27 cellular contexts compared by ENCODE assay signal in the genomic region with DNA sequence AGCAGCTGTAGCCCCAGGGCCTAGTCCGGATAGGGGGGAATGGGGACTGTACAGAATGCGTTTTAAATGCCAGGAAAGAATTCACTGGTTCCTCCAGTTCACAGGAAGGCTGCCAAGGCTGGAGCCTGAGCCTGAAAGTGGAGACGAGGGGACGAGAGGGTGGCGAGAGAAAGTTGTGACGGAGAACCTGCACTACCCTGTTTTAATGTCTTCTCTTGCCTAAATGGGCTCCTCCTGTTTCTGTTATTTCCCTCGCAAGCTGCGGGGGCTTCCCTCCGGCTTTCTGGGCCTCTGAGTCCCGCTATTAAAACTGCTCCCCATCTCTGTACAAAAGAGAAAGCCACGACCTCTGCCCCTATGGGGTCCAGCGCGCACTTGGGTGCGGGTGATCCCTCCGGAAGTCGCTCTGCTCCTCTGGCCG. TPM values are rescaled to one million over a fixed set of nuclear protein-coding genes. Genes with fewer than 3 reads are reported as not detected.
DNase-seq lines count a peak whose midpoint lies in the region; ATAC-seq, FAIRE-seq and TF ChIP-seq lines count a peak whose summit lies in the region.
"Had no signal": no experiment of that assay in that cellular context is flagged by ENCODE, and none has a peak within 500 bp of the region (broad histone marks: within the 10 kb centered on the region; RNA-seq: fewer than 3 reads in every experiment).

No MANE protein-coding gene starts in this region.

- POLR2A ChIA-PET in CD4-positive, alpha-beta T cell (lab: Charles Lee): interaction anchor here (1.0 kb wide), 1 partner anchor 9 kb away, joined by 7 read pairs; the partner anchor contains the start of gene TROAP

- peaks cover 7% of the 10 kb centered on the region for H3K4me1 ChIP-seq in HUES48 (ENCODE audit: control insufficient read depth, insufficient read depth, low read length)
- peaks cover 0 to 21% of the 10 kb centered on the region in 2 donors for H3K4me1 ChIP-seq in right atrium auricular region

- TF ChIP-seq POLR2A in H54 (IDR thresholded peaks at IDR 0.05; ENCODE audit: low read depth, low read length) (no peak), GM12891 (IDR thresholded peaks at IDR 0.05; ENCODE audit: low read depth, low read length) (no peak)

- peak overlapping the region; percentile 23 for H3K27ac Mint-ChIP-seq in type B pancreatic cell
- no peak overlapping the region for H3K27ac Mint-ChIP-seq in CD4-positive, alpha-beta T cell
- H3K27ac Mint-ChIP-seq: activated CD4-positive, alpha-beta memory T cell treated with anti-CD3 and anti-CD28 coated beads for 36 hours; activated T-helper 2 cell treated with anti-CD3 and anti-CD28 coated beads, Interferon-gamma antibody, Interleukin-2, Interleukin-4, amounts not matched to agents 10 μg/mL and 5 μg/mL and 100 μg/mL, durations not matched to agents 14 hours and 24 hours and 36 hours; CD4-positive, CD25-positive, alpha-beta regulatory T cell; H9; natural killer cell had no signal

- peak; percentile 49 for DNase-seq in astrocyte of the hippocampus (ENCODE audit: low read depth, low spot score)
- peak; percentile 76 for DNase-seq in mesenteric fat pad (ENCODE audit: low spot score)
- no peak for DNase-seq in type B pancreatic cell (ENCODE audit: extremely low spot score, unreplicated experiment)
- no peak for DNase-seq in H54 (ENCODE audit: insufficient read length, low spot score)
- no peak for DNase-seq in right atrium auricular region (ENCODE audit: low spot score)
- no peak for DNase-seq in GM12891 (ENCODE audit: insufficient read length, low spot score)
- no peak for DNase-seq in CD4-positive, alpha-beta T cell
- DNase-seq: activated CD4-positive, alpha-beta memory T cell treated with anti-CD3 and anti-CD28 coated beads for 36 hours; CD4-positive, CD25-positive, alpha-beta regulatory T cell; effector CD8-positive, alpha-beta T cell; GF-D8; H9; heart right ventricle; natural killer cell; NCI-H1105 treated with DMSO at 0.1 percent for 48 hours; NCI-H2081; ovary; PC-3; SHP77 treated with DMSO at 0.1 percent for 48 hours; transverse colon had no signal

- intact Hi-C loops in CD4-positive, alpha-beta T cell (cut with DNase I, micrococcal nuclease): no loop called here

- no peaks in the 10 kb centered on the region for H3K9me3 Mint-ChIP-seq in type B pancreatic cell
- no peaks in the 10 kb centered on the region for H3K9me3 Mint-ChIP-seq in CD4-positive, alpha-beta T cell
- H3K9me3 Mint-ChIP-seq: activated CD4-positive, alpha-beta memory T cell treated with anti-CD3 and anti-CD28 coated beads for 36 hours; activated T-helper 2 cell treated with anti-CD3 and anti-CD28 coated beads, Interferon-gamma antibody, Interleukin-2, Interleukin-4, amounts not matched to agents 10 μg/mL and 5 μg/mL and 100 μg/mL, durations not matched to agents 14 hours and 24 hours and 36 hours; IgD-negative memory B cell; natural killer cell had no signal

- FAIRE-seq in H54 (lab: Jason Lieb, UNC) (no peak), GM12891 (lab: Jason Lieb, UNC) (no peak)

- no peak overlapping the region for H3K9ac ChIP-seq in HUES48 (ENCODE audit: low read depth, low read length)

- CTCF ChIA-PET in CD4-positive, alpha-beta T cell (lab: Charles Lee): interaction anchor here (1.2 to 2.7 kb wide), 9 partner anchors 10 to 181 kb away, joined by 4 to 28 read pairs (median 7); partner anchors contain the start of genes DNAJC22, PRPH and TROAP

- H3K36me3 ChIP-seq in HUES48 (ENCODE audit: control insufficient read depth, insufficient read depth, low read length): peaks cover 33% of the 10 kb centered on the region
- no peaks in the 10 kb centered on the region for H3K36me3 ChIP-seq in right atrium auricular region
- H3K36me3 ChIP-seq: ovary, transverse colon had no signal

- H3K27me3 ChIP-seq in HUES48 (ENCODE audit: control insufficient read depth, insufficient read depth, low read length) (peaks cover 58% of the 10 kb centered on the region), right atrium auricular region (peaks cover 21 to 25% of the 10 kb centered on the region in 2 donors)
- peaks cover 44% of the 10 kb centered on the region for H3K27me3 ChIP-seq in CD4-positive, alpha-beta T cell (ENCODE audit: control insufficient read depth, insufficient read depth, low read length)
- H3K27me3 ChIP-seq: ovary had no signal

- ATAC-seq in CD4-positive, alpha-beta T cell (ENCODE audit: poor library complexity): no peak
- ATAC-seq: activated CD4-positive, CD25-positive, alpha-beta regulatory T cell treated with anti-CD3 and anti-CD28 coated beads, Interleukin-2, amount 50 U/mL, for 24 hours had no signal

- peaks cover 14% of the 10 kb centered on the region for H3K4me1 Mint-ChIP-seq in type B pancreatic cell (ENCODE audit: unreplicated experiment)
- H3K4me1 Mint-ChIP-seq in CD4-positive, alpha-beta T cell (ENCODE audit: low read depth): peaks cover 25% of the 10 kb centered on the region

- H3K4me3 ChIP-seq in HUES48 (ENCODE audit: low read depth, low read length): peak overlapping the region; percentile 57; the same call in 1 of the 2 replicates
- no peak overlapping the region for H3K4me3 ChIP-seq in right atrium auricular region
- H3K4me3 ChIP-seq: ovary, transverse colon had no signal

- H3K36me3 Mint-ChIP-seq in type B pancreatic cell: peaks cover 8% of the 10 kb centered on the region
- H3K36me3 Mint-ChIP-seq in CD4-positive, alpha-beta T cell (ENCODE audit: low read depth): no peaks in the 10 kb centered on the region
- H3K36me3 Mint-ChIP-seq: natural killer cell had no signal

- TF ChIP-seq CTCF in type B pancreatic cell (conservative IDR thresholded peaks at IDR 0.05) (no peak), right atrium auricular region (IDR thresholded peaks at IDR 0.05) (no peak)
- TF ChIP-seq CTCF in CD4-positive, alpha-beta T cell (IDR thresholded peaks at IDR 0.05): no peak

- H3K27ac ChIP-seq in HUES48 (ENCODE audit: low read depth, low read length): no peak overlapping the region
- H3K27ac ChIP-seq in right atrium auricular region: no peak overlapping the region
- H3K27ac ChIP-seq in CD4-positive, alpha-beta T cell (ENCODE audit: low read depth, low read length): no peak overlapping the region
- H3K27ac ChIP-seq: heart right ventricle, ovary, stomach, transverse colon had no signal

- H3K9me3 ChIP-seq in HUES48 (ENCODE audit: control insufficient read depth, insufficient read depth, low read length) (no peaks in the 10 kb centered on the region), right atrium auricular region (no peaks in the 10 kb centered on the region)
- no peaks in the 10 kb centered on the region for H3K9me3 ChIP-seq in CD4-positive, alpha-beta T cell (ENCODE audit: control insufficient read depth, low read length)
- H3K9me3 ChIP-seq: heart right ventricle, ovary, stomach, transverse colon had no signal

- H3K4me3 Mint-ChIP-seq in type B pancreatic cell: no peak overlapping the region
- H3K4me3 Mint-ChIP-seq in CD4-positive, alpha-beta T cell: no peak overlapping the region
- H3K4me3 Mint-ChIP-seq: activated CD4-positive, alpha-beta memory T cell treated with anti-CD3 and anti-CD28 coated beads for 36 hours had no signal

- H3K27me3 Mint-ChIP-seq in type B pancreatic cell: peaks cover 30% of the 10 kb centered on the region
- H3K27me3 Mint-ChIP-seq in CD4-positive, alpha-beta T cell: peaks cover 57% of the 10 kb centered on the region

TF ChIP-seq in GM12891, 5 proteins besides CTCF, POLR2A, EP300 and RAD21:
- TF ChIP-seq POU2F2 (IDR thresholded peaks at IDR 0.05; ENCODE audit: low read depth, low read length) (no peak), POLR2AphosphoS5 (IDR thresholded peaks at IDR 0.05; ENCODE audit: low read depth, low read length) (no peak), SPI1 (IDR thresholded peaks at IDR 0.05; ENCODE audit: low read depth, low read length) (no peak), PAX5 (IDR thresholded peaks at IDR 0.05; ENCODE audit: insufficient read depth, low read length, severe bottlenecking) (no peak), TAF1 (IDR thresholded peaks at IDR 0.05; ENCODE audit: low read depth, low read length) (no peak)

RNA-seq across cellular contexts. Expression of gene C1QL4, which starts 4.5 kb away (rescaled TPM):
- total RNA-seq in mesenteric fat pad (not detected), type B pancreatic cell (ENCODE audit: low replicate concordance) (0.17 and 1.2 TPM in 2 replicates), right atrium auricular region (not detected)
- polyA plus RNA-seq in GM12891 (2012; ENCODE audit: low read depth, missing spikeins): 0.12 TPM
- not detected for total RNA-seq in CD4-positive, alpha-beta T cell
- total RNA-seq: activated CD4-positive, alpha-beta memory T cell treated with anti-CD3 and anti-CD28 coated beads for 36 hours; activated T-helper 2 cell treated with anti-CD3 and anti-CD28 coated beads, Interferon-gamma antibody, Interleukin-2, Interleukin-4, amounts not matched to agents 10 μg/mL and 5 μg/mL and 100 μg/mL, durations not matched to agents 14 hours and 24 hours and 36 hours; CD4-positive, CD25-positive, alpha-beta regulatory T cell; fibroblast of villous mesenchyme; heart right ventricle; liver; natural killer cell; ovary; stomach; transverse colon had no signal
- polyA plus RNA-seq: CD4-positive, CD25-positive, alpha-beta regulatory T cell; heart right ventricle; IgD-negative memory B cell; liver; ovary; stomach had no signal

RNA-seq across cellular contexts. Expression of gene TROAP, which starts 9.4 kb away (rescaled TPM):
- total RNA-seq in mesenteric fat pad: not detected
- total RNA-seq in type B pancreatic cell (ENCODE audit: low replicate concordance): 21.7 and 66.3 TPM in 2 replicates
- under 1 TPM in 1 of 2 donors, not detected in 1; 0.48 TPM for total RNA-seq in right atrium auricular region
- polyA plus RNA-seq in GM12891 (2012; ENCODE audit: low read depth, missing spikeins): 20.7 TPM
- under 1 TPM; 0.30 to 0.31 TPM for total RNA-seq in CD4-positive, alpha-beta T cell
- polyA plus RNA-seq: IgD-negative memory B cell had no signal

RNA-seq across cellular contexts. Expression of gene DNAJC22, which starts 14.2 kb away (rescaled TPM):
- total RNA-seq in mesenteric fat pad: not detected
- total RNA-seq in type B pancreatic cell (ENCODE audit: low replicate concordance): 3.6 and 5.0 TPM in 2 replicates
- total RNA-seq in right atrium auricular region: 1 to 10 TPM in 1 of 2 donors, under 1 TPM in 1; 0.93 to 1.2 TPM
- polyA plus RNA-seq in GM12891 (2012; ENCODE audit: low read depth, missing spikeins): 0.08 TPM
- total RNA-seq in CD4-positive, alpha-beta T cell: not detected
- total RNA-seq: CD4-positive, CD25-positive, alpha-beta regulatory T cell; natural killer cell had no signal
- polyA plus RNA-seq: CD4-positive, CD25-positive, alpha-beta regulatory T cell; IgD-negative memory B cell had no signal

RNA-seq across cellular contexts. Expression of gene SPATS2, which starts 34.8 kb away (rescaled TPM):
- total RNA-seq in mesenteric fat pad (9.9 TPM), type B pancreatic cell (ENCODE audit: low replicate concordance) (32.0 and 40.3 TPM in 2 replicates), right atrium auricular region (1 to 10 TPM; 4.6 to 7.6 TPM)
- polyA plus RNA-seq in GM12891 (2012; ENCODE audit: low read depth, missing spikeins): 21.3 TPM
- 1 to 10 TPM; 6.1 to 6.4 TPM for total RNA-seq in CD4-positive, alpha-beta T cell

RNA-seq across cellular contexts. Expression of gene PRPH, which starts 37.5 kb away (rescaled TPM):
- total RNA-seq in mesenteric fat pad (0.55 TPM), type B pancreatic cell (ENCODE audit: low replicate concordance) (1.8 and 7.3 TPM in 2 replicates), right atrium auricular region (under 1 TPM in 1 of 2 donors, not detected in 1; 0.75 TPM)
- polyA plus RNA-seq in GM12891 (2012; ENCODE audit: low read depth, missing spikeins): 0.08 TPM
- under 1 TPM in 1 of 2 experiments, not detected in 1; 0.56 TPM for total RNA-seq in CD4-positive, alpha-beta T cell
- total RNA-seq: activated CD4-positive, alpha-beta memory T cell treated with anti-CD3 and anti-CD28 coated beads for 36 hours; activated T-helper 2 cell treated with anti-CD3 and anti-CD28 coated beads, Interferon-gamma antibody, Interleukin-2, Interleukin-4, amounts not matched to agents 10 μg/mL and 5 μg/mL and 100 μg/mL, durations not matched to agents 14 hours and 24 hours and 36 hours; CD4-positive, CD25-positive, alpha-beta regulatory T cell; fibroblast of villous mesenchyme; liver; natural killer cell had no signal
- polyA plus RNA-seq: IgD-negative memory B cell had no signal

Comparison
In these comparisons a context has a peak if more than half of its experiments do, and no peak if none do; other contexts are left out.
1. DNase-seq: peak in astrocyte of the hippocampus (single experiment) and mesenteric fat pad (single experiment); none in type B pancreatic cell (single experiment), H54 (single experiment), right atrium auricular region (single experiment), GM12891 (single experiment) and CD4-positive, alpha-beta T cell (0 of 10).
2. RNA of gene TROAP, which starts 9.4 kb away (total RNA-seq): 21.7 to 66.3 TPM in type B pancreatic cell; 0.48 TPM in right atrium auricular region, not detected in mesenteric fat pad (single experiment) and 0.30 to 0.31 TPM in CD4-positive, alpha-beta T cell; every median in the first group is over 10 times any median in the second.